In the genomic region with DNA sequence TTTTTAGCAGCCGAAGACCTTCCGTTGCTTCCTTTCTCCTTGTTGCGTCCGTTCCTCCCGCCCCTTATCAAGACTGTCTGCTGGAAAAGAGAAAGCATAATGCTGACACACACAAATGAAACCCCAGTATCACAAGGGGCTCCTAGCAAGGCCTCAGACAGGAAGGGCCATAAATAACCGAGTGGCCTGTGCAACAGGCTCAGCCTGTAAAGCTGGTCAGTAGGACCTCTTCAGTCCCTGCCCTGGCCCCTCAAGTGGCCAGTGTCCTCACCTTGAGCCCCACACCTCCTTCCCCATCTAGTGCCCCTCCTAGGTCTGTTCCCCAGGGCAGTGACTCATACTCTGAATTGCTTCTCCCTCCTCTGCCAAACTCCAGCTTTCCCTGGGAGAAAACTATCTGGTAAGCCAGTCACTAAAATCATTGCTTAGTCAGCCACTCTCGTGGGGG, we compare ENCODE assay signal across 10 cellular contexts.
DNase-seq lines count a peak whose midpoint lies in the region; ATAC-seq, FAIRE-seq and TF ChIP-seq lines count a peak whose summit lies in the region.
"Had no signal": no experiment of that assay in that cellular context is flagged by ENCODE, and none has a peak within 500 bp of the region (broad histone marks: within the 10 kb centered on the region; RNA-seq: fewer than 3 reads in every experiment).

No MANE protein-coding gene starts in this region.

- H3K9me1 ChIP-seq in keratinocyte (ENCODE audit: control insufficient read depth, extremely low read depth, insufficient read depth, low read length): no peaks in the 10 kb centered on the region

- CTCF ChIA-PET in GM12878 (lab: Yijun Ruan, JAX): interaction anchor here (1.2 kb wide), 1 partner anchor 11 kb away, joined by 8 read pairs; no protein-coding TSS in a partner anchor

- H3K9me3 ChIP-seq in GM12878 (replicated peaks; ENCODE audit: control insufficient read depth, insufficient read depth, low read length): no peaks in the 10 kb centered on the region
- no peaks in the 10 kb centered on the region for H3K9me3 ChIP-seq in keratinocyte (ENCODE audit: control insufficient read depth, low read depth, low read length)

- H3K27ac ChIP-seq in GM12878 (ENCODE audit: control insufficient read depth, insufficient read depth) (no peak overlapping the region), keratinocyte (ENCODE audit: control insufficient read depth, insufficient read depth, low read length) (peak overlapping the region; percentile 13), substantia nigra (ENCODE audit: low read depth, low read length, poor library complexity, severe bottlenecking) (no peak overlapping the region)
- H3K27ac ChIP-seq: SK-N-MC had no signal

- POLR2A ChIA-PET in GM12878 (lab: Charles Lee): interaction anchor here (0.5 kb wide), 1 partner anchor 11 kb away, joined by 5 read pairs; no protein-coding TSS in a partner anchor

- SMC1A ChIA-PET in GM12878 (lab: Charles Lee; ENCODE audit: uncharacterized antibody, unreplicated experiment): interaction anchor here (0.9 to 1.7 kb wide), 4 partner anchors 11 to 408 kb away, joined by 3 to 9 read pairs (median 3); no protein-coding TSS in a partner anchor

- DNase-seq in HCEC 1CT (peak; percentile 65), GM12878 (ENCODE audit: low read depth, low spot score) (no peak), keratinocyte (ENCODE audit: low read depth, low spot score) (no peak), substantia nigra (lab: John Stamatoyannopoulos, UW) (peak in 25 of 49 donors; percentile 2 to 40 (median 12)), NCI-H2196 treated with DMSO at 0.1 percent for 48 hours (lab: John Stamatoyannopoulos, UW; ENCODE audit: unreplicated experiment) (no peak), NCI-H2029 (lab: John Stamatoyannopoulos, UW) (no peak), NCI-H1092 treated with DMSO at 0.1 percent for 48 hours (lab: John Stamatoyannopoulos, UW) (no peak)
- no peak for DNase-seq in activated CD8-positive, alpha-beta memory T cell treated with anti-CD3 and anti-CD28 coated beads for 24 hours
- DNase-seq: activated naive CD4-positive, alpha-beta T cell treated with anti-CD3 and anti-CD28 coated beads for 36 hours had no signal

- H3K4me2 ChIP-seq in GM12878 (ENCODE audit: control insufficient read depth, insufficient read depth): no peak overlapping the region
- H3K4me2 ChIP-seq in keratinocyte (ENCODE audit: control insufficient read depth, extremely low read depth, insufficient read depth, low read depth, low read length): peak overlapping the region; percentile 5

- BruUV-seq in GM12878 (replicated peaks; lab: Mats Ljungman, UMichigan): no TSS peak

- 65% methylated on average over 7 of the region's 7 CpGs for WGBS in GM12878 (ENCODE audit: insufficient coverage, insufficient replicate concordance, low lambda C conversion rate, missing lambda C conversion rate)

- intact Hi-C loops in GM12878 (cut with micrococcal nuclease; ENCODE audit: unreplicated experiment): no loop called here

- H3K36me3 ChIP-seq in GM12878 (ENCODE audit: control insufficient read depth in 2 of 2, insufficient read depth in 2 of 2, low read length in 1 of 2): no peaks in the 10 kb centered on the region
- H3K36me3 ChIP-seq in keratinocyte (ENCODE audit: control insufficient read depth in 2 of 2, extremely low read depth in 1 of 2, insufficient read depth in 2 of 2, low read length in 2 of 2): no peaks in the 10 kb centered on the region

- H4K20me1 ChIP-seq in GM12878 (ENCODE audit: control insufficient read depth, insufficient read depth) (no peaks in the 10 kb centered on the region), keratinocyte (ENCODE audit: control insufficient read depth, extremely low read depth, insufficient read depth, low read length) (no peaks in the 10 kb centered on the region)

- dilution Hi-C loops in keratinocyte (cut with MboI; ENCODE audit: extremely low pct_ligation_motif_present, low sequenced_read_pairs): no loop called here

- peak; percentile 61 for ATAC-seq in GM12878

- H2AFZ ChIP-seq in GM12878 (ENCODE audit: control insufficient read depth, low read depth, low read length) (no peak overlapping the region; the same call in 1 of the 2 replicates), keratinocyte (ENCODE audit: control insufficient read depth, low read length) (no peak overlapping the region)

- TF ChIP-seq EP300 in GM12878 (IDR thresholded peaks at IDR 0.05; ENCODE audit: borderline replicate concordance in 1 of 2, control insufficient read depth in 1 of 2, low read depth in 2 of 2, low read length in 2 of 2): no peak

- FAIRE-seq in GM12878 (lab: Jason Lieb, UNC): no peak
- FAIRE-seq in keratinocyte (lab: Jason Lieb, UNC): no peak

- no peak for TF ChIP-seq POLR2A in GM12878 (IDR thresholded peaks at IDR 0.05; ENCODE audit: low read depth, low read length)

- in situ Hi-C loops in GM12878 (cut with MboI): no loop called here

- H3K4me3 ChIP-seq in GM12878 (no peak overlapping the region), keratinocyte (ENCODE audit: control insufficient read depth in 2 of 3, extremely low read depth in 1 of 3, insufficient read depth in 2 of 3, low read depth in 1 of 3, low read length in 3 of 3) (no peak overlapping the region)
- H3K4me3 ChIP-seq: SK-N-MC had no signal

- no peak for TF ChIP-seq RAD21 in GM12878 (IDR thresholded peaks at IDR 0.05; ENCODE audit: insufficient read depth, low read depth, low read length)

- H3K27me3 ChIP-seq in GM12878 (replicated peaks in 1 of 2; ENCODE audit: control insufficient read depth in 2 of 2, insufficient read depth in 2 of 2, low read length in 1 of 2) (no peaks in the 10 kb centered on the region), keratinocyte (ENCODE audit: control insufficient read depth, extremely low read depth, insufficient read depth, low read length) (no peaks in the 10 kb centered on the region)

- no peaks in the 10 kb centered on the region for H3K4me1 ChIP-seq in GM12878 (ENCODE audit: control insufficient read depth, insufficient read depth, low read length)
- H3K4me1 ChIP-seq in keratinocyte (ENCODE audit: control insufficient read depth, extremely low read depth, insufficient read depth, low read length): peaks cover 10% of the 10 kb centered on the region

- no peak for TF ChIP-seq CTCF in GM12878 (IDR thresholded peaks at IDR 0.05 in 2 of 3, conservative IDR thresholded peaks at IDR 0.05 in 1 of 3; ENCODE audit: control insufficient read depth in 2 of 3, extremely low read depth in 1 of 3, insufficient read depth in 1 of 3, low read depth in 3 of 3, low read length in 3 of 3)
- no peak for TF ChIP-seq CTCF in keratinocyte (optimal IDR thresholded peaks at IDR 0.05 in 1 of 3, IDR thresholded peaks at IDR 0.05 in 1 of 3, conservative IDR thresholded peaks at IDR 0.05 in 1 of 3; ENCODE audit: extremely low read depth in 1 of 3, insufficient read depth in 2 of 3, low read length in 3 of 3)

- H3K9ac ChIP-seq in GM12878 (ENCODE audit: control insufficient read depth, insufficient read depth, low read length) (no peak overlapping the region), keratinocyte (ENCODE audit: control insufficient read depth, extremely low read depth, insufficient read depth, low read length) (no peak overlapping the region)

- no peaks in the 10 kb centered on the region for H3K79me2 ChIP-seq in GM12878 (ENCODE audit: control insufficient read depth, insufficient read depth, low read length)
- H3K79me2 ChIP-seq in keratinocyte (ENCODE audit: control insufficient read depth, insufficient read depth, low read length): no peaks in the 10 kb centered on the region

- RAD21 ChIA-PET in GM12878 (lab: Charles Lee; ENCODE audit: unreplicated experiment): no interaction called here

TF ChIP-seq in GM12878, 131 proteins besides CTCF, POLR2A, EP300 and RAD21 (continues in another document):
- TF ChIP-seq, protein P1, sequence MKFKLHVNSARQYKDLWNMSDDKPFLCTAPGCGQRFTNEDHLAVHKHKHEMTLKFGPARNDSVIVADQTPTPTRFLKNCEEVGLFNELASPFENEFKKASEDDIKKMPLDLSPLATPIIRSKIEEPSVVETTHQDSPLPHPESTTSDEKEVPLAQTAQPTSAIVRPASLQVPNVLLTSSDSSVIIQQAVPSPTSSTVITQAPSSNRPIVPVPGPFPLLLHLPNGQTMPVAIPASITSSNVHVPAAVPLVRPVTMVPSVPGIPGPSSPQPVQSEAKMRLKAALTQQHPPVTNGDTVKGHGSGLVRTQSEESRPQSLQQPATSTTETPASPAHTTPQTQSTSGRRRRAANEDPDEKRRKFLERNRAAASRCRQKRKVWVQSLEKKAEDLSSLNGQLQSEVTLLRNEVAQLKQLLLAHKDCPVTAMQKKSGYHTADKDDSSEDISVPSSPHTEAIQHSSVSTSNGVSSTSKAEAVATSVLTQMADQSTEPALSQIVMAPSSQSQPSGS (IDR thresholded peaks at IDR 0.05; ENCODE audit: low read length): no peak
- TF ChIP-seq ZNF592 (IDR thresholded peaks at IDR 0.05) (no peak), TCF3 (IDR thresholded peaks at IDR 0.05; ENCODE audit: borderline replicate concordance, insufficient read depth, low read depth, low read length) (no peak)

Comparison
In these comparisons a context has a peak if more than half of its experiments do, and no peak if none do; other contexts are left out.
1. DNase-seq: peak in HCEC 1CT (single experiment) and substantia nigra (25 of 49); none in GM12878 (single experiment), keratinocyte (single experiment), activated CD8-positive, alpha-beta memory T cell treated with anti-CD3 and anti-CD28 coated beads for 24 hours (single experiment), NCI-H2196 treated with DMSO at 0.1 percent for 48 hours (single experiment), NCI-H2029 (single experiment) and NCI-H1092 treated with DMSO at 0.1 percent for 48 hours (single experiment).